23 cellular contexts compared by ENCODE assay signal in genomic region chr12:599756-600155, GRCh38.
"Had no signal": no experiment of that assay in that cellular context is flagged by ENCODE, and none has a peak within 500 bp of the region (broad histone marks: within the 10 kb centered on the region; RNA-seq: fewer than 3 reads in every experiment).

No MANE protein-coding gene starts in this region.

- H3K4me3 ChIP-seq: body of pancreas, cardiac muscle cell, esophagus muscularis mucosa, gastroesophageal sphincter, heart left ventricle, pancreas, right lobe of liver, skin epidermis, tibial nerve, uterus had no signal

- H3K27ac Mint-ChIP-seq: activated naive CD4-positive, alpha-beta T cell treated with anti-CD3 and anti-CD28 coated beads for 36 hours; mesothelial cell of epicardium; WTC11 had no signal

- H3K27me3 Mint-ChIP-seq: naive thymus-derived CD8-positive, alpha-beta T cell; stimulated activated naive CD8-positive, alpha-beta T cell treated with anti-CD3 and anti-CD28 coated beads, Interleukin-15, amount 100 ng/mL, for 72 hours had no signal

- H3K36me3 ChIP-seq: cardiac muscle cell, esophagus muscularis mucosa, gastroesophageal sphincter, heart left ventricle, neutrophil, pancreas, right lobe of liver, tibial nerve, uterus had no signal

- H3K36me3 Mint-ChIP-seq: mesothelial cell of epicardium; naive thymus-derived CD8-positive, alpha-beta T cell; WTC11 had no signal

- H3K27ac ChIP-seq: body of pancreas, cardiac muscle cell, esophagus muscularis mucosa, gastroesophageal sphincter, heart left ventricle, neutrophil, pancreas, right lobe of liver, tibial nerve, uterus had no signal

- H3K4me1 ChIP-seq: body of pancreas, pancreas, tibial nerve, uterus had no signal

- H3K4me1 Mint-ChIP-seq: stimulated activated naive CD8-positive, alpha-beta T cell treated with anti-CD3 and anti-CD28 coated beads, Interleukin-15, amount 100 ng/mL, for 72 hours had no signal

- DNase-seq: activated effector memory CD4-positive, alpha-beta T cell treated with Interleukin-2 at 50 U/mL for 16 hours; activated naive CD4-positive, alpha-beta T cell treated with anti-CD3 and anti-CD28 coated beads for 36 hours; activated T-cell treated with anti-CD3 and anti-CD28 coated beads, Interleukin-2, amount 50 U/mL, for 48 hours; amygdala; body of pancreas; effector CD4-positive, alpha-beta T cell; naive thymus-derived CD8-positive, alpha-beta T cell; pancreas; right lobe of liver; stimulated activated CD4-positive, alpha-beta T cell treated with anti-CD3 and anti-CD28 coated beads, Interleukin-1b, Interleukin-23, amount 100 ng/mL, for 48 hours; stimulated activated naive CD8-positive, alpha-beta T cell treated with anti-CD3 and anti-CD28 coated beads, Interleukin-15, amount 100 ng/mL, for 72 hours; T1000; uterus had no signal

- H3K4me3 Mint-ChIP-seq: activated naive CD4-positive, alpha-beta T cell treated with anti-CD3 and anti-CD28 coated beads for 36 hours; mesothelial cell of epicardium; naive thymus-derived CD8-positive, alpha-beta T cell; stimulated activated naive CD8-positive, alpha-beta T cell treated with anti-CD3 and anti-CD28 coated beads, Interleukin-15, amount 100 ng/mL, for 72 hours; WTC11 had no signal

- ATAC-seq: body of pancreas; gastroesophageal sphincter; heart left ventricle; left lobe of liver; naive thymus-derived CD8-positive, alpha-beta T cell; pancreas; stimulated activated naive CD8-positive, alpha-beta T cell treated with anti-CD3 and anti-CD28 coated beads, Interleukin-15, amount 100 ng/mL, for 72 hours; WTC11 had no signal

- H3K9me3 Mint-ChIP-seq: activated naive CD4-positive, alpha-beta T cell treated with anti-CD3 and anti-CD28 coated beads for 36 hours; mesothelial cell of epicardium; naive thymus-derived CD8-positive, alpha-beta T cell; stimulated activated naive CD8-positive, alpha-beta T cell treated with anti-CD3 and anti-CD28 coated beads, Interleukin-15, amount 100 ng/mL, for 72 hours; WTC11 had no signal

- H3K27me3 ChIP-seq: body of pancreas, cardiac muscle cell, esophagus muscularis mucosa, gastroesophageal sphincter, heart left ventricle, neutrophil, pancreas, right lobe of liver, tibial nerve, uterus had no signal

- H3K9me3 ChIP-seq: body of pancreas, esophagus muscularis mucosa, gastroesophageal sphincter, heart left ventricle, neutrophil, pancreas, right lobe of liver, tibial nerve, uterus had no signal
